In genomic region chr19:13150187-13150918, GRCh38 we compare ENCODE assay signal across 1 cellular context.
TF ChIP-seq lines count a peak whose summit lies in the region.

Gene IER2, plus strand, starts transcription at chr19:13150411. Its CDS starts 2,776 bp downstream, at chr19:13153187.
Gene STX10, minus strand, starts transcription at chr19:13150375. Its CDS starts 202 bp downstream, at chr19:13150173.

TF ChIP-seq in K562, 482 proteins besides CTCF, POLR2A, EP300 and RAD21 (continued from another document and continues in another):
- TF ChIP-seq ZNF449 (CRISPR knock-in tag; IDR thresholded peaks at IDR 0.05) (no peak), MTA1 (IDR thresholded peaks at IDR 0.05; ENCODE audit: borderline replicate concordance) (peak; percentile 17; the same call in 1 of the 2 replicates), PCBP2 (IDR thresholded peaks at IDR 0.05; ENCODE audit: low read depth, low read length, poor library complexity, severe bottlenecking) (no peak), ZFP36 (IDR thresholded peaks at IDR 0.05; ENCODE audit: low read depth, low read length, partially characterized antibody) (no peak), RNF2 (IDR thresholded peaks at IDR 0.05) (peak; percentile 71; the same call in 1 of the 2 replicates), KLF13 (tag; IDR thresholded peaks at IDR 0.05; ENCODE audit: borderline replicate concordance, low read depth) (peak; percentile 84; the same call in 1 of the 2 replicates), KDM5B (IDR thresholded peaks at IDR 0.05; ENCODE audit: insufficient replicate concordance, low read depth, low read length) (peak; percentile 31), SETDB1 (IDR thresholded peaks at IDR 0.05; ENCODE audit: low read length) (no peak), NFXL1 (CRISPR knock-in tag; IDR thresholded peaks at IDR 0.05) (no peak), PRMT5 (CRISPR knock-in tag; IDR thresholded peaks at IDR 0.05) (no peak), DLX4 (CRISPR knock-in tag; IDR thresholded peaks at IDR 0.05) (no peak), NCOR1 (IDR thresholded peaks at IDR 0.05) (peak; percentile 53), PKNOX1 (IDR thresholded peaks at IDR 0.05) (peak; percentile 55; the same call in 1 of the 2 replicates), DEAF1 (CRISPR knock-in tag; IDR thresholded peaks at IDR 0.05) (no peak), ETV5 (CRISPR knock-in tag; IDR thresholded peaks at IDR 0.05; ENCODE audit: low read depth) (peak; percentile 86), MITF (IDR thresholded peaks at IDR 0.05) (no peak), SMARCA4 (IDR thresholded peaks at IDR 0.05) (peak; percentile 72; the same call in 1 of the 2 replicates), YY1 (IDR thresholded peaks at IDR 0.05; ENCODE audit: borderline replicate concordance in 1 of 3, control insufficient read depth in 1 of 3, extremely low read depth in 1 of 3, insufficient read depth in 3 of 3, insufficient read length in 1 of 3, insufficient replicate concordance in 2 of 3, low read depth in 1 of 3, low read length in 2 of 3) (peak; percentile 98 to 100 (median 99)), MAFK (IDR thresholded peaks at IDR 0.05; ENCODE audit: low read length) (no peak), SUPT5H (IDR thresholded peaks at IDR 0.05) (peak; percentile 71), NFYB (IDR thresholded peaks at IDR 0.05; ENCODE audit: extremely low read depth, insufficient read length) (no peak), ZBTB7A (IDR thresholded peaks at IDR 0.05; ENCODE audit: borderline replicate concordance, control insufficient read depth, low read depth, low read length) (peak; percentile 95), COPS2 (conservative IDR thresholded peaks at IDR 0.05) (no peak), EWSR1 (IDR thresholded peaks at IDR 0.05; ENCODE audit: borderline replicate concordance, low read depth, partially characterized antibody) (no peak), NBN (IDR thresholded peaks at IDR 0.05; ENCODE audit: low read depth) (peak; percentile 72), ETV1 (tag; conservative IDR thresholded peaks at IDR 0.05; ENCODE audit: low read depth) (peak; percentile 91), TRIM28 (IDR thresholded peaks at IDR 0.05) (peak; percentile 52; the same call in 1 of the 2 replicates), ARNT (IDR thresholded peaks at IDR 0.05) (peak; percentile 38 to 74; a peak in 2 of 4 replicates), ZKSCAN8 (CRISPR knock-in tag; IDR thresholded peaks at IDR 0.05) (no peak), CBX8 (IDR thresholded peaks at IDR 0.05; ENCODE audit: borderline replicate concordance, extremely low read depth, low read depth, low read length, poor library complexity, severe bottlenecking) (no peak), ZNF696 (CRISPR knock-in tag; conservative IDR thresholded peaks at IDR 0.05) (no peak), HOMEZ (CRISPR knock-in tag; IDR thresholded peaks at IDR 0.05) (no peak), ESRRB (CRISPR knock-in tag; IDR thresholded peaks at IDR 0.05; ENCODE audit: borderline replicate concordance) (no peak), ZNF174 (CRISPR knock-in tag; IDR thresholded peaks at IDR 0.05) (no peak), ZNF24 (IDR thresholded peaks at IDR 0.05) (peak; percentile 16; the same call in 1 of the 2 replicates), ATF2 (CRISPR knock-in tag; IDR thresholded peaks at IDR 0.05) (no peak), JUND (IDR thresholded peaks at IDR 0.05; ENCODE audit: borderline replicate concordance, low read depth, low read length) (peak; percentile 75), JUND (tag; IDR thresholded peaks at IDR 0.05; ENCODE audit: borderline replicate concordance, low read depth, low read length) (no peak; the same call in 2 of the 3 replicates), SMAD4 (CRISPR knock-in tag; conservative IDR thresholded peaks at IDR 0.05) (peak; percentile 73), ZBED1 (IDR thresholded peaks at IDR 0.05) (no peak; the same call in 1 of the 2 replicates), MTA2 (IDR thresholded peaks at IDR 0.05; ENCODE audit: low read depth) (no peak), BACH1 (tag; IDR thresholded peaks at IDR 0.05) (no peak), GATAD2B (IDR thresholded peaks at IDR 0.05; ENCODE audit: borderline replicate concordance) (no peak), TCF7 (IDR thresholded peaks at IDR 0.05; ENCODE audit: borderline replicate concordance) (no peak), ZSCAN32 (CRISPR knock-in tag; IDR thresholded peaks at IDR 0.05) (no peak), RBBP5 (IDR thresholded peaks at IDR 0.05; ENCODE audit: borderline replicate concordance, insufficient read depth, low read length, poor library complexity, severe bottlenecking) (no peak), CBFA2T3 (IDR thresholded peaks at IDR 0.05) (no peak), MIER1 (IDR thresholded peaks at IDR 0.05; ENCODE audit: low read depth) (no peak), DNMT1 (IDR thresholded peaks at IDR 0.05) (peak; percentile 92; the same call in 1 of the 2 replicates), XRCC5 (IDR thresholded peaks at IDR 0.05; ENCODE audit: low read depth, low read length) (no peak; the same call in 1 of the 2 replicates), NR2C2 (CRISPR knock-in tag; IDR thresholded peaks at IDR 0.05) (peak; percentile 81; the same call in 1 of the 2 replicates), NR2C2 (tag; IDR thresholded peaks at IDR 0.05) (peak; percentile 91), CLOCK (CRISPR knock-in tag; IDR thresholded peaks at IDR 0.05; ENCODE audit: borderline replicate concordance) (no peak), HDAC1 (IDR thresholded peaks at IDR 0.05) (peak in 1 of 2 experiments; percentile 78; a peak in 1 of 4 replicates), AFF1 (IDR thresholded peaks at IDR 0.05; ENCODE audit: low read depth in 1 of 2, partially characterized antibody in 2 of 2) (peak; percentile 46 to 88)
